8 cellular contexts compared by ENCODE assay signal in the genomic region with DNA sequence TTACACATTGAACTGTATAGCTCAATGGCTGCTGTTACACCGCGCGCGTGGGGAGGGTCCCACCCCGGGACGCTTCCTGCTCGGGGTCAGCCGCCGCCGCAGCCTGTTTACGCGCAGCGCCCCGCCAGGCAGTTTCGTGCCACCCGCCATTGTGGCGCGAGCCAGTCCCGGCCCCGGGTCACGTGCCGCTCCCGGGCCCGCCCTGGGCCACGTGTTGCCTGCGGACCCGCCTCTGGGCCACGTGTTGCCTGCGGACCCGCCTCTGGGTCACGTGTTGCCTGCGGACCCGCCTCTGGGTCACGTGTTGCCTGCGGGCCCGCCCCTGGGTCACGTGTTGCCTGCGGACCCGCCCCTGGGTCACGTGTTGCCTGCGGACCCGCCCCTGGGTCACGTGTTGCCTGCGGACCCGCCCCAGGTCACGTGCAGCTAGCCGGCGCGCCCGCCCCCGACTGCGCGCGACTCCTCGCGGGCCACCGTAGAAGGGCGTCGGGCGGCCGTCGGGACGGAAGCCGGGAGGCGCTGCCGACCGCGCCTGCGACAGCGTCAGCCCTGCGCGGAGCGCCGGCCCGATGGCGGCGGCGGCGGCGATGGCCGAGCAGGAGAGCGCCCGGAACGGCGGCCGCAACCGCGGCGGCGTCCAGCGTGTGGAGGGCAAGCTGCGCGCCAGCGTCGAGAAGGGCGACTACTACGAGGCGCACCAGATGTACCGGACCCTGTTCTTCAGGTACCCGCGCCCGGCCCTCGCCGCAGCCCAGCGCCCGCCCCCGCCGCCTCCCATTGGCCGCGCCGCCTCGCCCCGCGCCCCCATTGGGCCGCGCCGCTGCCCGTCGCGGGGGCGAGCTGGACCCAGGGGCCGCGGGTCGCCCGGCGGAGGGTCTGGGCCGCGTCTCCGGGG. TPM values are rescaled to one million over a fixed set of nuclear protein-coding genes. Genes with fewer than 3 reads are reported as not detected.
DNase-seq lines count a peak whose midpoint lies in the region; ATAC-seq and TF ChIP-seq lines count a peak whose summit lies in the region.

A gene with protein sequence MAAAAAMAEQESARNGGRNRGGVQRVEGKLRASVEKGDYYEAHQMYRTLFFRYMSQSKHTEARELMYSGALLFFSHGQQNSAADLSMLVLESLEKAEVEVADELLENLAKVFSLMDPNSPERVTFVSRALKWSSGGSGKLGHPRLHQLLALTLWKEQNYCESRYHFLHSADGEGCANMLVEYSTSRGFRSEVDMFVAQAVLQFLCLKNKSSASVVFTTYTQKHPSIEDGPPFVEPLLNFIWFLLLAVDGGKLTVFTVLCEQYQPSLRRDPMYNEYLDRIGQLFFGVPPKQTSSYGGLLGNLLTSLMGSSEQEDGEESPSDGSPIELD (plus strand): TSS at position 478 of the 895 bp plus-strand sequence. CDS start 92 bp downstream, at position 570.

- no peaks in the 10 kb centered on the region for H3K27me3 ChIP-seq in lower lobe of right lung (ENCODE audit: low read depth)

- CTCF ChIA-PET in activated CD4-positive, alpha-beta memory T cell treated with anti-CD3 and anti-CD28 coated beads, Interleukin-2, amount 10 ng/mL, durations not matched to agents 7 days and 5 days (lab: Charles Lee), result interaction anchor here (1.0 to 1.9 kb wide), 5 partner anchors 60 to 93 kb away, joined by 4 to 8 read pairs (median 5); no protein-coding TSS in a partner anchor

- peak within 1 kb of the TSS; percentile 87 for H3K27ac Mint-ChIP-seq in activated CD4-positive, alpha-beta memory T cell treated with anti-CD3 and anti-CD28 coated beads, Interleukin-2, amount 10 ng/mL, durations not matched to agents 7 days and 5 days

- DNase-seq in NCI-H82 treated with DMSO at 0.1 percent for 48 hours (lab: John Stamatoyannopoulos, UW; ENCODE audit: unreplicated experiment) (peak; percentile 70), ecto neural progenitor cell (ENCODE audit: low spot score) (peak; percentile 97), lower lobe of right lung (peak; percentile 97)
- peak; percentile 97 for DNase-seq in activated CD4-positive, alpha-beta memory T cell treated with anti-CD3 and anti-CD28 coated beads, Interleukin-2, amount 10 ng/mL, durations not matched to agents 7 days and 5 days
- peak; percentile 93 to 94 (median 94) for DNase-seq in stimulated activated CD4-positive, alpha-beta T cell treated with anti-CD3 and anti-CD28 coated beads, TNF-alpha, amount 100 ng/mL, for 24 hours (ENCODE audit: low read depth in 3 of 3)

- no peaks in the 10 kb centered on the region for H3K27me3 Mint-ChIP-seq in activated CD4-positive, alpha-beta memory T cell treated with anti-CD3 and anti-CD28 coated beads, Interleukin-2, amount 10 ng/mL, durations not matched to agents 7 days and 5 days

- no peaks in the 10 kb centered on the region for H3K9me3 Mint-ChIP-seq in activated CD4-positive, alpha-beta memory T cell treated with anti-CD3 and anti-CD28 coated beads, Interleukin-2, amount 10 ng/mL, durations not matched to agents 7 days and 5 days

- peaks cover 25% of the 10 kb centered on the region for H3K36me3 Mint-ChIP-seq in activated CD4-positive, alpha-beta memory T cell treated with anti-CD3 and anti-CD28 coated beads, Interleukin-2, amount 10 ng/mL, durations not matched to agents 7 days and 5 days (ENCODE audit: low read depth)

- H3K4me3 ChIP-seq in lower lobe of right lung, result peak within 1 kb of the TSS; percentile 68

- TF ChIP-seq CTCF in C4-2B (conservative IDR thresholded peaks at IDR 0.05) (no peak; the same call in 1 of the 2 replicates), lower lobe of right lung (IDR thresholded peaks at IDR 0.05) (peak; percentile 47)

- peak; percentile 78 for ATAC-seq in GM19328 (IDR thresholded peaks at IDR 0.05; ENCODE audit: unreplicated experiment)
- peak; percentile 63 for ATAC-seq in HG03520 (IDR thresholded peaks at IDR 0.05; ENCODE audit: unreplicated experiment)
- peak; percentile 87 to 94 for ATAC-seq in lower lobe of right lung

- H3K4me3 Mint-ChIP-seq in activated CD4-positive, alpha-beta memory T cell treated with anti-CD3 and anti-CD28 coated beads, Interleukin-2, amount 10 ng/mL, durations not matched to agents 7 days and 5 days, result peak within 1 kb of the TSS; percentile 96

- no peaks in the 10 kb centered on the region for H3K9me3 ChIP-seq in lower lobe of right lung

- H3K4me1 ChIP-seq in lower lobe of right lung, result peaks cover 52% of the 10 kb centered on the region

- H3K27ac ChIP-seq in C4-2B (peak within 1 kb of the TSS; percentile 86), lower lobe of right lung (peak within 1 kb of the TSS; percentile 89)

- peaks cover 26% of the 10 kb centered on the region for H3K4me1 Mint-ChIP-seq in activated CD4-positive, alpha-beta memory T cell treated with anti-CD3 and anti-CD28 coated beads, Interleukin-2, amount 10 ng/mL, durations not matched to agents 7 days and 5 days

- intact Hi-C loops in lower lobe of right lung (cut with DNase I), result no loop called here

- POLR2A ChIA-PET in activated CD4-positive, alpha-beta memory T cell treated with anti-CD3 and anti-CD28 coated beads, Interleukin-2, amount 10 ng/mL, durations not matched to agents 7 days and 5 days (lab: Charles Lee), result interaction anchor here (0.6 to 2.7 kb wide), 13 partner anchors 19 to 291 kb away, joined by 3 to 14 read pairs (median 5); a partner anchor contains a TSS

- H3K36me3 ChIP-seq in lower lobe of right lung, result peaks cover 29% of the 10 kb centered on the region

RNA-seq across cellular contexts. Expression of the gene that starts here (rescaled TPM):
- 10 to 100 TPM; 32.6 to 38.2 TPM for total RNA-seq in activated CD4-positive, alpha-beta memory T cell treated with anti-CD3 and anti-CD28 coated beads, Interleukin-2, amount 10 ng/mL, durations not matched to agents 7 days and 5 days
- total RNA-seq in lower lobe of right lung, result 31.7 TPM

Comparison
In these comparisons a context has a peak if more than half of its experiments do, and no peak if none do; other contexts are left out.
1. Peak in every context shown above with its lines: DNase-seq, ATAC-seq, H3K4me3 ChIP-seq and H3K27ac ChIP-seq.